Comparison of ENCODE assay signal across 1 cellular context in genomic region chr12:120726961-120727360, GRCh38.
TF ChIP-seq lines count a peak whose summit lies in the region.

No MANE protein-coding gene starts in this region.

TF ChIP-seq in K562, 482 proteins besides CTCF, POLR2A, EP300 and RAD21:
- TF ChIP-seq SMAD1 (IDR thresholded peaks at IDR 0.05; ENCODE audit: low read depth, low read length, partially characterized antibody), result no peak
- no peak for TF ChIP-seq BMI1 (IDR thresholded peaks at IDR 0.05; ENCODE audit: low read length)
- TF ChIP-seq ZNF449 (CRISPR knock-in tag; IDR thresholded peaks at IDR 0.05), result no peak
- no peak for TF ChIP-seq ELF2 (CRISPR knock-in tag; IDR thresholded peaks at IDR 0.05)
- TF ChIP-seq ARID2 (IDR thresholded peaks at IDR 0.05), result no peak
- TF ChIP-seq POLR3G (IDR thresholded peaks at IDR 0.05; ENCODE audit: extremely low read depth, insufficient read length, insufficient replicate concordance), result no peak
- TF ChIP-seq USF1 (CRISPR knock-in tag; IDR thresholded peaks at IDR 0.05), result no peak
- no peak for TF ChIP-seq BCOR (IDR thresholded peaks at IDR 0.05)
- no peak for TF ChIP-seq CEBPG (CRISPR knock-in tag; IDR thresholded peaks at IDR 0.05)
- no peak for TF ChIP-seq CEBPG (tag; conservative IDR thresholded peaks at IDR 0.05 in 1 of 2, IDR thresholded peaks at IDR 0.05 in 1 of 2)
- TF ChIP-seq ZNF174 (CRISPR knock-in tag; IDR thresholded peaks at IDR 0.05), result no peak
- TF ChIP-seq TFAM (CRISPR knock-in tag; conservative IDR thresholded peaks at IDR 0.05), result no peak
- TF ChIP-seq CAMTA2 (CRISPR knock-in tag; conservative IDR thresholded peaks at IDR 0.05), result no peak
- no peak for TF ChIP-seq ESRRB (CRISPR knock-in tag; IDR thresholded peaks at IDR 0.05; ENCODE audit: borderline replicate concordance)
- no peak for TF ChIP-seq ZNF224 (CRISPR knock-in tag; IDR thresholded peaks at IDR 0.05)
- TF ChIP-seq RREB1 (CRISPR knock-in tag; IDR thresholded peaks at IDR 0.05), result no peak
- TF ChIP-seq ZFP30 (CRISPR knock-in tag; IDR thresholded peaks at IDR 0.05; ENCODE audit: borderline replicate concordance), result no peak
- no peak for TF ChIP-seq ZNF175 (CRISPR knock-in tag; IDR thresholded peaks at IDR 0.05; ENCODE audit: low read depth)
- no peak for TF ChIP-seq FOXA1 (IDR thresholded peaks at IDR 0.05; ENCODE audit: borderline replicate concordance)
